8 cellular contexts compared by ENCODE assay signal in the genomic region with DNA sequence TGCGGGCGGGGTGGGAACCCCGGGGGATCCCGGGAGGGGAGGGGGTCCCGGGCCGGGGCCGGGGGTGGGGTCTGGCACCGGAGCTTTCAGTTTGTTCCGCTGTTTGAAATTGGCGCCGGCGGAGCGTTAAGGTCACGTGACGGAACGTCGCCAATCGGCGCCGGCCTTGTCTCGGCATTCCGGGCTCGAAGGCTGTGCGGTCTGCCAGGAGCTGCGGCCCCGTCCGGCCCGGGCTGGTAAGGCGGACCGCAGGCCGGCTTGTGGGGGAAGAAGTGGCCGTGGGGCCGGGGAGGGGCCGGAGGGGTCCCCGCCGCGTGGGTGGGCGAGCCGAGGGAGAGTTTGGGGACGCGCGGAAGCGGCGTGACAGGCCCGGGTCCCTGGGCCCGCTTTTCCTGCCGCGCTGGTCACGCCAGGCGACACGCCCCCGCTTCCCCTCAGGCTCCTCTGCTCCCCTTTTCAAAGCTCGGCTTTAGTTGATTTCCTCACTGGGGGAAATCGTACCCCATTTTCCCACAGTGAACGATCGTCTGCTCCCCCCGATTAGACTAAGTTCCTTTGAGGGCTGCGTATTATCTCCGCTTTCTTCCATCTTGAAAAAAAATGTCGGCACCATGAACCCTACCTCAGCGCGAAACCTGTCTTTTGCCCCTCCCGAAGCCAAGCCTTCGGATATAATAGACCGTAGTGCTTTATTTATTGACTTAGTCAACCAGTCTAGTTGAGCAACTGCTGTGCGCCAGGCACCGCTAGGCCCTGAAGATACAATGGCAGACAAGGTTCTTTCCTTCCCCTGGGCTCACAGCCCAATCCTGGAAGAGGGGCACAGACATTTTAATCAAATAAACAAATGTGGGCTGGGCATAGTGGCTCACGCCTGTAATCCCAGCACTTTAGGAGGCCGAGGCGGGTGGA. TPM values are rescaled to one million over a fixed set of nuclear protein-coding genes. Genes with fewer than 3 reads are reported as not detected.
DNase-seq lines count a peak whose midpoint lies in the region; ATAC-seq and TF ChIP-seq lines count a peak whose summit lies in the region.

A gene with protein sequence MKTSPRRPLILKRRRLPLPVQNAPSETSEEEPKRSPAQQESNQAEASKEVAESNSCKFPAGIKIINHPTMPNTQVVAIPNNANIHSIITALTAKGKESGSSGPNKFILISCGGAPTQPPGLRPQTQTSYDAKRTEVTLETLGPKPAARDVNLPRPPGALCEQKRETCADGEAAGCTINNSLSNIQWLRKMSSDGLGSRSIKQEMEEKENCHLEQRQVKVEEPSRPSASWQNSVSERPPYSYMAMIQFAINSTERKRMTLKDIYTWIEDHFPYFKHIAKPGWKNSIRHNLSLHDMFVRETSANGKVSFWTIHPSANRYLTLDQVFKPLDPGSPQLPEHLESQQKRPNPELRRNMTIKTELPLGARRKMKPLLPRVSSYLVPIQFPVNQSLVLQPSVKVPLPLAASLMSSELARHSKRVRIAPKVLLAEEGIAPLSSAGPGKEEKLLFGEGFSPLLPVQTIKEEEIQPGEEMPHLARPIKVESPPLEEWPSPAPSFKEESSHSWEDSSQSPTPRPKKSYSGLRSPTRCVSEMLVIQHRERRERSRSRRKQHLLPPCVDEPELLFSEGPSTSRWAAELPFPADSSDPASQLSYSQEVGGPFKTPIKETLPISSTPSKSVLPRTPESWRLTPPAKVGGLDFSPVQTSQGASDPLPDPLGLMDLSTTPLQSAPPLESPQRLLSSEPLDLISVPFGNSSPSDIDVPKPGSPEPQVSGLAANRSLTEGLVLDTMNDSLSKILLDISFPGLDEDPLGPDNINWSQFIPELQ (minus strand): TSS at position 128 of the 912 bp plus-strand sequence. CDS start 2,696 bp downstream, outside the sequence.
A gene with protein sequence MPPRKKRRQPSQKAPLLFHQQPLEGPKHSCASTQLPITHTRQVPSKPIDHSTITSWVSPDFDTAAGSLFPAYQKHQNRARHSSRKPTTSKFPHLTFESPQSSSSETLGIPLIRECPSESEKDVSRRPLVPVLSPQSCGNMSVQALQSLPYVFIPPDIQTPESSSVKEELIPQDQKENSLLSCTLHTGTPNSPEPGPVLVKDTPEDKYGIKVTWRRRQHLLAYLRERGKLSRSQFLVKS (plus strand): TSS at position 177 of the 912 bp plus-strand sequence. CDS start 8,144 bp downstream, outside the sequence.

- H3K4me2 ChIP-seq in Karpas-422 (ENCODE audit: low read depth, low read length, poor library complexity, severe bottlenecking) (peak within 1 kb of the TSS; percentile 96), fibroblast of lung (ENCODE audit: extremely low read depth, insufficient read depth, low read length) (peak within 1 kb of the TSS; percentile 99)

- H3K9me2 ChIP-seq in Karpas-422 (replicated peaks; ENCODE audit: insufficient read depth, low read length), result no peaks in the 10 kb centered on the region

- peak within 1 kb of the TSS; percentile 94 to 100 (median 99) for H3K27ac Mint-ChIP-seq in naive thymus-derived CD8-positive, alpha-beta T cell
- peak within 1 kb of the TSS; percentile 98 for H3K27ac Mint-ChIP-seq in stimulated activated naive B cell treated with anti-CD40 and anti-IgM and Interleukin-4, amounts not matched to agents 10 μg/mL and 1 μg/mL and 100 μg/mL, for 72 hours

- H3K9ac ChIP-seq in Karpas-422 (ENCODE audit: low read length) (peak within 1 kb of the TSS; percentile 82), fibroblast of lung (ENCODE audit: insufficient read depth, low read length) (peak within 1 kb of the TSS; percentile 95)

- H3K27ac ChIP-seq in Karpas-422 (ENCODE audit: low read length), result peak within 1 kb of the TSS; percentile 84
- H3K27ac ChIP-seq in fibroblast of lung (ENCODE audit: insufficient read depth, low read length), result peak within 1 kb of the TSS; percentile 98

- ATAC-seq in GM21786 (IDR thresholded peaks at IDR 0.05; ENCODE audit: unreplicated experiment), result peak; percentile 69
- ATAC-seq in naive thymus-derived CD8-positive, alpha-beta T cell, result peak; percentile 84 to 89
- ATAC-seq in stimulated activated naive B cell treated with anti-CD40 and anti-IgM and Interleukin-4, amounts not matched to agents 10 μg/mL and 1 μg/mL and 100 μg/mL, for 72 hours (replicated peaks), result peak; percentile 82 to 85

- H3K27me3 Mint-ChIP-seq in naive thymus-derived CD8-positive, alpha-beta T cell, result no peaks in the 10 kb centered on the region
- no peaks in the 10 kb centered on the region for H3K27me3 Mint-ChIP-seq in stimulated activated naive B cell treated with anti-CD40 and anti-IgM and Interleukin-4, amounts not matched to agents 10 μg/mL and 1 μg/mL and 100 μg/mL, for 72 hours

- no peaks in the 10 kb centered on the region for H3K36me3 Mint-ChIP-seq in naive thymus-derived CD8-positive, alpha-beta T cell
- peaks cover 4 to 7% of the 10 kb centered on the region in 2 donors for H3K36me3 Mint-ChIP-seq in stimulated activated naive B cell treated with anti-CD40 and anti-IgM and Interleukin-4, amounts not matched to agents 10 μg/mL and 1 μg/mL and 100 μg/mL, for 72 hours

- H3K79me2 ChIP-seq in Karpas-422 (ENCODE audit: low read length) (peaks cover 89% of the 10 kb centered on the region), fibroblast of lung (ENCODE audit: control insufficient read depth, insufficient read depth, low read length) (peaks cover 58% of the 10 kb centered on the region)

- peaks cover 15% of the 10 kb centered on the region; the same call in 1 of the 2 replicates for H3K36me3 ChIP-seq in Karpas-422 (ENCODE audit: insufficient read depth, low read length)
- no peaks in the 10 kb centered on the region for H3K36me3 ChIP-seq in fibroblast of lung (ENCODE audit: control insufficient read depth, insufficient read depth, low read length)

- H3K4me3 ChIP-seq in Karpas-422 (ENCODE audit: low read length) (peak within 1 kb of the TSS; percentile 75), fibroblast of lung (replicated peaks in 1 of 4; ENCODE audit: control extremely low read depth in 1 of 4, insufficient read depth in 1 of 4, low read depth in 3 of 4, low read length in 4 of 4) (peak within 1 kb of the TSS; percentile 76 to 95 (median 90))

- DNase-seq in DMS79 (lab: John Stamatoyannopoulos, UW) (peak; percentile 83), Karpas-422 (peak; percentile 95), RPMI7951 (ENCODE audit: low read depth) (peak; percentile 82), fibroblast of lung (ENCODE audit: low read depth in 2 of 2) (peak; percentile 79 to 88)
- DNase-seq in activated T-helper 1 cell treated with anti-CD3 and anti-CD28 coated beads, Interleukin-2, amount 50 U/mL, for 16 hours (ENCODE audit: low read depth in 1 of 2, low spot score in 1 of 2), result peak; percentile 77 to 81
- DNase-seq in naive thymus-derived CD8-positive, alpha-beta T cell, result peak; percentile 72 to 94 (median 85)
- peak; percentile 81 for DNase-seq in stimulated activated naive B cell treated with anti-CD40 and anti-IgM and Interleukin-4, amounts not matched to agents 10 μg/mL and 1 μg/mL and 100 μg/mL, for 72 hours

- H3K27me3 ChIP-seq in Karpas-422 (ENCODE audit: low read length), result no peaks in the 10 kb centered on the region
- no peaks in the 10 kb centered on the region for H3K27me3 ChIP-seq in fibroblast of lung (ENCODE audit: control insufficient read depth, insufficient read depth, low read length)

- peak within 1 kb of the TSS; percentile 92 to 99 (median 98) for H3K4me3 Mint-ChIP-seq in naive thymus-derived CD8-positive, alpha-beta T cell
- peak within 1 kb of the TSS; percentile 94 to 97 for H3K4me3 Mint-ChIP-seq in stimulated activated naive B cell treated with anti-CD40 and anti-IgM and Interleukin-4, amounts not matched to agents 10 μg/mL and 1 μg/mL and 100 μg/mL, for 72 hours

- H3K9me3 Mint-ChIP-seq in naive thymus-derived CD8-positive, alpha-beta T cell, result no peaks in the 10 kb centered on the region
- H3K9me3 Mint-ChIP-seq in stimulated activated naive B cell treated with anti-CD40 and anti-IgM and Interleukin-4, amounts not matched to agents 10 μg/mL and 1 μg/mL and 100 μg/mL, for 72 hours, result no peaks in the 10 kb centered on the region

- H3K4me1 Mint-ChIP-seq in naive thymus-derived CD8-positive, alpha-beta T cell, result peaks cover 20 to 38% (median 32%) of the 10 kb centered on the region in 4 donors
- H3K4me1 Mint-ChIP-seq in stimulated activated naive B cell treated with anti-CD40 and anti-IgM and Interleukin-4, amounts not matched to agents 10 μg/mL and 1 μg/mL and 100 μg/mL, for 72 hours, result peaks cover 14 to 32% of the 10 kb centered on the region in 2 donors

- H3K9me3 ChIP-seq in Karpas-422 (ENCODE audit: low read length), result no peaks in the 10 kb centered on the region
- no peaks in the 10 kb centered on the region for H3K9me3 ChIP-seq in fibroblast of lung (ENCODE audit: control insufficient read depth, insufficient read depth, low read depth, low read length)

- peak within 1 kb of the TSS; percentile 15 for H2AFZ ChIP-seq in Karpas-422 (ENCODE audit: low read length)
- H2AFZ ChIP-seq in fibroblast of lung (ENCODE audit: low read length), result peak within 1 kb of the TSS; percentile 92

- POLR2A ChIA-PET in naive thymus-derived CD8-positive, alpha-beta T cell (lab: Charles Lee), result interaction anchor here (0.7 to 1.9 kb wide), 7 partner anchors 10 to 186 kb away, joined by 3 to 14 read pairs (median 8); a partner anchor contains a TSS

- H4K20me1 ChIP-seq in Karpas-422 (ENCODE audit: insufficient read depth, low read depth, low read length) (no peaks in the 10 kb centered on the region; the same call in 1 of the 2 replicates), fibroblast of lung (ENCODE audit: control insufficient read depth, extremely low read depth, insufficient read depth, low read length) (no peaks in the 10 kb centered on the region)

- H3K4me1 ChIP-seq in Karpas-422 (ENCODE audit: low read length), result peaks cover 24% of the 10 kb centered on the region
- H3K4me1 ChIP-seq in fibroblast of lung (ENCODE audit: control insufficient read depth, extremely low read depth, insufficient read depth, low read length), result peaks cover 6% of the 10 kb centered on the region

- TF ChIP-seq CTCF in fibroblast of lung (conservative IDR thresholded peaks at IDR 0.05 in 1 of 2, IDR thresholded peaks at IDR 0.05 in 1 of 2; ENCODE audit: low read depth in 1 of 2, low read length in 2 of 2), result no peak

RNA-seq across cellular contexts. Expression of the first gene that starts in this region (rescaled TPM):
- 15.4 and 20.8 TPM in 2 replicates for total RNA-seq in Karpas-422 (2014; rRNA removed; shearing (Covaris generic); ENCODE audit: low replicate concordance)
- total RNA-seq in RPMI7951 (2014; rRNA removed; shearing (Covaris generic)), result 38.6 and 58.3 TPM in 2 replicates
- 1.3 and 7.3 TPM in 2 replicates for total RNA-seq in fibroblast of lung
- polyA plus RNA-seq in fibroblast of lung, result 14.6 and 71.3 TPM in 2 replicates
- polyA plus RNA-seq in fibroblast of lung (2012), result 18.3 and 69.2 TPM in 2 replicates
- polyA minus RNA-seq in fibroblast of lung (ENCODE audit: low replicate concordance), result 39.8 and 156 TPM in 2 replicates
- under 1 TPM in 1 of 2 experiments, not detected in 1; 0.62 TPM for total RNA-seq in naive thymus-derived CD8-positive, alpha-beta T cell
- polyA plus RNA-seq in naive thymus-derived CD8-positive, alpha-beta T cell, result under 1 TPM in 1 of 3 donors, not detected in 2; 0.19 TPM

RNA-seq across cellular contexts. Expression of the second gene that starts in this region (rescaled TPM):
- 34.8 and 45.6 TPM in 2 replicates for total RNA-seq in Karpas-422 (2014; rRNA removed; shearing (Covaris generic); ENCODE audit: low replicate concordance)
- total RNA-seq in RPMI7951 (2014; rRNA removed; shearing (Covaris generic)), result 41.7 and 44.6 TPM in 2 replicates
- 16.7 and 29.7 TPM in 2 replicates for total RNA-seq in fibroblast of lung
- 33.2 and 42.5 TPM in 2 replicates for polyA plus RNA-seq in fibroblast of lung
- polyA plus RNA-seq in fibroblast of lung (2012), result 20.5 and 30.2 TPM in 2 replicates
- 24.6 and 36.5 TPM in 2 replicates for polyA minus RNA-seq in fibroblast of lung (ENCODE audit: low replicate concordance)
- total RNA-seq in naive thymus-derived CD8-positive, alpha-beta T cell, result 10 to 100 TPM; 27.7 to 30.1 TPM
- 10 to 100 TPM; 36.3 to 44.4 (median 38.6) TPM for polyA plus RNA-seq in naive thymus-derived CD8-positive, alpha-beta T cell

Comparison
In these comparisons a context has a peak if more than half of its experiments do, and no peak if none do; other contexts are left out.
1. Peak in every context shown above with its lines: DNase-seq, ATAC-seq, H3K4me3 ChIP-seq and H3K27ac ChIP-seq.
2. RNA of the first gene that starts in this region (polyA plus RNA-seq): 14.6 to 71.3 TPM in fibroblast of lung; 0.19 TPM in naive thymus-derived CD8-positive, alpha-beta T cell; every median in the first group is over 10 times any median in the second.